Comparison of ENCODE assay signal across 8 cellular contexts in genomic region chr7:16644624-16644986, GRCh38. TPM values are rescaled to one million over a fixed set of nuclear protein-coding genes. Genes with fewer than 3 reads are reported as not detected.
A peak's percentile ranks its signal among the peaks of the same experiment; 100 is the strongest.
DNase-seq lines count a peak whose midpoint lies in the region; ATAC-seq, FAIRE-seq and TF ChIP-seq lines count a peak whose summit lies in the region.

No MANE protein-coding gene starts in this region.

- H3K9ac ChIP-seq in HUES48 (ENCODE audit: low read depth, low read length) (peak overlapping the region; percentile 55; the same call in 1 of the 2 replicates), astrocyte (ENCODE audit: low read length) (peak overlapping the region; percentile 90), iPS-18a (ENCODE audit: low read length) (peak overlapping the region; percentile 51)

- H3K4me1 Mint-ChIP-seq in astrocyte (ENCODE audit: low read depth, unreplicated experiment): peaks cover 26% of the 10 kb centered on the region

- DNase-seq in AG09309 (ENCODE audit: low read depth): no peak
- peak; percentile 41 for DNase-seq in T-helper 22 cell (ENCODE audit: low read depth)
- peak; percentile 36 for DNase-seq in astrocyte (ENCODE audit: low read depth)
- peak; percentile 34 for DNase-seq in stimulated activated CD4-positive, alpha-beta T cell treated with anti-CD3 and anti-CD28 coated beads, Interleukin-12 subunit alpha, Interleukin-12 subunit beta, amount 100 ng/mL, for 4 hours
- no peak for DNase-seq in globus pallidus (ENCODE audit: low spot score)

- H3K27me3 Mint-ChIP-seq in astrocyte (ENCODE audit: low read depth, unreplicated experiment): no peaks in the 10 kb centered on the region

- H3K36me3 ChIP-seq in HUES48 (ENCODE audit: control insufficient read depth, insufficient read depth, low read length): no peaks in the 10 kb centered on the region
- H3K36me3 ChIP-seq in astrocyte (ENCODE audit: insufficient read depth, low read length): no peaks in the 10 kb centered on the region
- H3K36me3 ChIP-seq in iPS-18a (ENCODE audit: control insufficient read depth, low read depth, low read length): no peaks in the 10 kb centered on the region

- H3K4me2 ChIP-seq in astrocyte (ENCODE audit: low read length): peak overlapping the region; percentile 95

- H3K4me3 ChIP-seq in AG09309 (ENCODE audit: control insufficient read depth, low read depth, low read length) (peak overlapping the region; percentile 59), HUES48 (ENCODE audit: low read depth, low read length) (peak overlapping the region; percentile 98), astrocyte (ENCODE audit: insufficient read depth, low read depth, low read length) (peak overlapping the region; percentile 90), iPS-18a (ENCODE audit: low read length) (peak overlapping the region; percentile 84)

- H3K9me3 ChIP-seq in HUES48 (ENCODE audit: control insufficient read depth, insufficient read depth, low read length) (no peaks in the 10 kb centered on the region), astrocyte (ENCODE audit: insufficient read depth, low read depth, low read length) (no peaks in the 10 kb centered on the region), iPS-18a (ENCODE audit: control insufficient read depth, low read depth, low read length) (no peaks in the 10 kb centered on the region)

- H3K79me2 ChIP-seq in astrocyte (ENCODE audit: insufficient read depth, low read length): peaks cover 74% of the 10 kb centered on the region

- peaks cover 33% of the 10 kb centered on the region for H4K20me1 ChIP-seq in astrocyte (ENCODE audit: insufficient read depth, low read length)

- no peak for FAIRE-seq in astrocyte (lab: Jason Lieb, UNC)

- peak overlapping the region; percentile 80 for H3K27ac ChIP-seq in HUES48 (ENCODE audit: low read depth, low read length)
- peak overlapping the region; percentile 97 for H3K27ac ChIP-seq in astrocyte (ENCODE audit: low read depth, low read length)
- H3K27ac ChIP-seq in iPS-18a (ENCODE audit: low read length): no peak overlapping the region

- no peaks in the 10 kb centered on the region for H3K9me3 Mint-ChIP-seq in astrocyte (ENCODE audit: unreplicated experiment)

- no peak for ATAC-seq in GM21515 (IDR thresholded peaks at IDR 0.05; ENCODE audit: unreplicated experiment)

- peak overlapping the region; percentile 93 for H2AFZ ChIP-seq in astrocyte (ENCODE audit: low read depth, low read length)

- H3K27me3 ChIP-seq in HUES48 (ENCODE audit: control insufficient read depth, insufficient read depth, low read length): peaks cover 8% of the 10 kb centered on the region
- no peaks in the 10 kb centered on the region for H3K27me3 ChIP-seq in astrocyte (ENCODE audit: insufficient read depth, low read length)
- peaks cover 7% of the 10 kb centered on the region for H3K27me3 ChIP-seq in iPS-18a (ENCODE audit: control insufficient read depth, insufficient read depth, low read length)

- H3K4me3 Mint-ChIP-seq in astrocyte (ENCODE audit: unreplicated experiment): peak overlapping the region; percentile 100

- H3K4me1 ChIP-seq in HUES48 (ENCODE audit: control insufficient read depth, insufficient read depth, low read length) (peaks cover 29% of the 10 kb centered on the region), astrocyte (ENCODE audit: insufficient read depth, low read length) (peaks cover 30% of the 10 kb centered on the region), iPS-18a (ENCODE audit: control insufficient read depth, low read depth, low read length) (peaks cover 28% of the 10 kb centered on the region)

- peak overlapping the region; percentile 95 for H3K27ac Mint-ChIP-seq in astrocyte (ENCODE audit: unreplicated experiment)

- H3K36me3 Mint-ChIP-seq in astrocyte (ENCODE audit: low read depth, unreplicated experiment): peaks cover 3% of the 10 kb centered on the region

- TF ChIP-seq CTCF in AG09309 (IDR thresholded peaks at IDR 0.05; ENCODE audit: control insufficient read depth, insufficient read depth, low read depth, low read length, missing control alignments): no peak
- no peak for TF ChIP-seq CTCF in astrocyte (IDR thresholded peaks at IDR 0.05; ENCODE audit: insufficient read depth, low read depth, low read length)

RNA-seq across cellular contexts. Expression of gene ANKMY2, which starts 0.9 kb away (rescaled TPM):
- total RNA-seq in astrocyte: 21.9 and 25.0 TPM in 2 replicates

RNA-seq across cellular contexts. Expression of gene BZW2, which starts 1.4 kb away (rescaled TPM):
- total RNA-seq in astrocyte: 83.4 and 84.9 TPM in 2 replicates

Comparison
In these comparisons a context has a peak if more than half of its experiments do, and no peak if none do; other contexts are left out.
1. DNase-seq: peak in T-helper 22 cell (single experiment), astrocyte (single experiment) and stimulated activated CD4-positive, alpha-beta T cell treated with anti-CD3 and anti-CD28 coated beads, Interleukin-12 subunit alpha, Interleukin-12 subunit beta, amount 100 ng/mL, for 4 hours (single experiment); none in AG09309 (single experiment) and globus pallidus (single experiment).
2. Peak in every context shown above with its lines, with median percentiles within 50 percentile points of each other: H3K4me3 ChIP-seq and H3K9ac ChIP-seq.